ENCODE assay signal across 1 cellular context in the genomic region with DNA sequence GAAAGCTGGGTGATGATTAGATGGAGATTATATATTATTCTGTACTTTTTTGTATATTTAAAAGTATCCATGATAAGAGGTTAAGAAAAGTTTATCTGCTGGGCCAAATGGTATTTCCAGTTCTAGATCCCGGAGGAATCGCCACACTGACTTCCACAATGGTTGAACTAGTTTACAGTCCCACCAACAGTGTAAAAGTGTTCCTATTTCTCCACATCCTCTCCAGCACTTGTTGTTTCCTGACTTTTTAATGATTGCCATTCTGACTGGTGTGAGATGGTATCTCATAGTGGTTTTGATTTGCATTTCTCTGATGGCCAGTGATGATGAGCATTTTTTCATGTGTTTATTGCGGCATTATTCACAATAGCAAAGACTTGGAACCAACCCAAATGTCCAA.
A peak's percentile ranks its signal among the peaks of the same experiment; 100 is the strongest.
TF ChIP-seq lines count a peak whose summit lies in the region.
"Not testable (repeated sequence)": the region's sequence is repeated elsewhere in the genome, so short reads cannot be mapped to it uniquely, and the experiment has no call there.

No MANE protein-coding gene starts in this region.

- CTCF ChIA-PET in HEK293 (lab: Yijun Ruan, JAX): not testable (repeated sequence)

- POLR2A ChIA-PET in HEK293 (lab: Yijun Ruan, JAX): not testable (repeated sequence)

- H3K4me1 ChIP-seq in HEK293 (ENCODE audit: control insufficient read depth, insufficient read depth, low read length): not testable (repeated sequence)

- TF ChIP-seq CTCF in HEK293 (tag by site-specific recombination; IDR thresholded peaks at IDR 0.05): not testable (repeated sequence)

- H3K27ac ChIP-seq in HEK293 (ENCODE audit: extremely low read depth, low read depth, low read length): not testable (repeated sequence)

- not testable (repeated sequence) for H3K36me3 ChIP-seq in HEK293 (ENCODE audit: control insufficient read depth in 2 of 2, insufficient read depth in 1 of 2, low read length in 2 of 2)

- not testable (repeated sequence) for H3K4me3 ChIP-seq in HEK293 (ENCODE audit: low read depth, low read length)

- not testable (repeated sequence) for H3K9me3 ChIP-seq in HEK293 (ENCODE audit: control insufficient read depth, insufficient read depth, low read depth, low read length)

TF ChIP-seq in HEK293, 187 proteins besides CTCF, POLR2A, EP300 and RAD21:
- TF ChIP-seq ZNF146 (tag by site-specific recombination; IDR thresholded peaks at IDR 0.05) (peak; percentile 90), ZNF184 (tag by site-specific recombination; IDR thresholded peaks at IDR 0.05) (peak; percentile 91)
